8 cellular contexts compared by ENCODE assay signal in genomic region chr10:101587725-101588614, GRCh38. TPM values are rescaled to one million over a fixed set of nuclear protein-coding genes. Genes with fewer than 3 reads are reported as not detected.
A peak's percentile ranks its signal among the peaks of the same experiment; 100 is the strongest.
DNase-seq lines count a peak whose midpoint lies in the region; ATAC-seq, FAIRE-seq and TF ChIP-seq lines count a peak whose summit lies in the region.

TSS of gene DPCD (plus strand) at chr10:101588321. CDS start at chr10:101588337, 16 bp downstream.
TSS of gene POLL (minus strand) at chr10:101588257. CDS start at chr10:101587360, 897 bp downstream.

- peak within 1 kb of the TSS; percentile 88 for H3K9ac ChIP-seq in astrocyte (ENCODE audit: low read length)

- peak within 1 kb of the TSS; percentile 90 for H2AFZ ChIP-seq in astrocyte (ENCODE audit: low read depth, low read length)

- no peaks in the 10 kb centered on the region for H3K9me3 Mint-ChIP-seq in astrocyte (ENCODE audit: unreplicated experiment)

- intact Hi-C loops in right cardiac atrium (cut with DNase I), result no loop called here
- intact Hi-C loops in uterus (cut with DNase I; ENCODE audit: low total_unique reads), result no loop called here

- DNase-seq in NCI-H187 (lab: John Stamatoyannopoulos, UW), result peak; percentile 50 to 63
- peak; percentile 68 for DNase-seq in T-helper 22 cell (ENCODE audit: low read depth)
- peak; percentile 89 for DNase-seq in astrocyte (ENCODE audit: low read depth)
- peak; percentile 99 to 100 (median 99) for DNase-seq in right cardiac atrium
- DNase-seq in pulmonary artery endothelial cell (ENCODE audit: low read depth, low spot score), result peak; percentile 84
- peak; percentile 94 to 97 for DNase-seq in uterus

- TF ChIP-seq POLR2A in uterus (IDR thresholded peaks at IDR 0.05), result no peak

- H3K27me3 Mint-ChIP-seq in astrocyte (ENCODE audit: low read depth, unreplicated experiment), result no peaks in the 10 kb centered on the region

- TF ChIP-seq CTCF in astrocyte (IDR thresholded peaks at IDR 0.05; ENCODE audit: insufficient read depth, low read depth, low read length) (no peak), uterus (IDR thresholded peaks at IDR 0.05) (no peak)

- H3K9me3 ChIP-seq in astrocyte (ENCODE audit: insufficient read depth, low read depth, low read length) (no peaks in the 10 kb centered on the region), right cardiac atrium (ENCODE audit: control insufficient read depth, low read length) (no peaks in the 10 kb centered on the region), uterus (no peaks in the 10 kb centered on the region)

- H3K36me3 ChIP-seq in astrocyte (ENCODE audit: insufficient read depth, low read length), result no peaks in the 10 kb centered on the region
- H3K36me3 ChIP-seq in uterus, result no peaks in the 10 kb centered on the region

- peaks cover 12% of the 10 kb centered on the region for H3K4me1 Mint-ChIP-seq in astrocyte (ENCODE audit: low read depth, unreplicated experiment)

- ATAC-seq in GM18499 (IDR thresholded peaks at IDR 0.05; ENCODE audit: insufficient read depth, unreplicated experiment) (peak; percentile 90), HG02885 (IDR thresholded peaks at IDR 0.05; ENCODE audit: poor library complexity, unreplicated experiment) (peak; percentile 97), right cardiac atrium (peak; percentile 97)

- H3K27ac Mint-ChIP-seq in astrocyte (ENCODE audit: unreplicated experiment), result peak within 1 kb of the TSS; percentile 78

- H3K27ac ChIP-seq in astrocyte (ENCODE audit: low read depth, low read length) (peak within 1 kb of the TSS; percentile 59), right cardiac atrium (ENCODE audit: low read length) (peak within 1 kb of the TSS; percentile 43), uterus (peak within 1 kb of the TSS; percentile 44 to 59)

- H3K79me2 ChIP-seq in astrocyte (ENCODE audit: insufficient read depth, low read length), result peaks cover 17% of the 10 kb centered on the region

- H3K4me1 ChIP-seq in astrocyte (ENCODE audit: insufficient read depth, low read length) (peaks cover 16% of the 10 kb centered on the region), right cardiac atrium (ENCODE audit: control insufficient read depth, insufficient read depth, low read length) (peaks cover 4% of the 10 kb centered on the region), uterus (no peaks in the 10 kb centered on the region)

- H3K4me3 Mint-ChIP-seq in astrocyte (ENCODE audit: unreplicated experiment), result peak within 1 kb of the TSS; percentile 96

- H3K4me3 ChIP-seq in astrocyte (ENCODE audit: insufficient read depth, low read depth, low read length) (peak within 1 kb of the TSS; percentile 96), right cardiac atrium (ENCODE audit: low read length) (peak within 1 kb of the TSS; percentile 96), uterus (peak within 1 kb of the TSS; percentile 50 to 78)

- H3K36me3 Mint-ChIP-seq in astrocyte (ENCODE audit: low read depth, unreplicated experiment), result peaks cover 7% of the 10 kb centered on the region

- WGBS in right cardiac atrium, result under 1% methylated on average over 48 of the region's 48 CpGs

- H3K27me3 ChIP-seq in astrocyte (ENCODE audit: insufficient read depth, low read length) (no peaks in the 10 kb centered on the region), right cardiac atrium (ENCODE audit: control insufficient read depth, insufficient read depth) (no peaks in the 10 kb centered on the region), uterus (no peaks in the 10 kb centered on the region)

- H4K20me1 ChIP-seq in astrocyte (ENCODE audit: insufficient read depth, low read length), result no peaks in the 10 kb centered on the region

- FAIRE-seq in astrocyte (lab: Jason Lieb, UNC), result peak; percentile 88

- H3K4me2 ChIP-seq in astrocyte (ENCODE audit: low read length), result peak within 1 kb of the TSS; percentile 95

RNA-seq across cellular contexts. Expression of gene DPCD, which starts in this region (rescaled TPM):
- 39.4 and 41.0 TPM in 2 replicates for total RNA-seq in astrocyte
- 10 to 100 TPM; 15.6 to 20.9 (median 18.9) TPM for total RNA-seq in right cardiac atrium
- 29.8 TPM for polyA plus RNA-seq in right cardiac atrium
- total RNA-seq in pulmonary artery endothelial cell, result 25.7 and 36.7 TPM in 2 replicates
- total RNA-seq in uterus, result 10 to 100 TPM in 3 of 4 donors, 1 to 10 TPM in 1; 5.1 to 35.6 (median 21.7) TPM

RNA-seq across cellular contexts. Expression of gene POLL, which starts in this region (rescaled TPM):
- 27.8 and 28.6 TPM in 2 replicates for total RNA-seq in astrocyte
- total RNA-seq in right cardiac atrium, result 10 to 100 TPM; 13.9 to 27.4 (median 19.9) TPM
- polyA plus RNA-seq in right cardiac atrium, result 15.3 TPM
- total RNA-seq in pulmonary artery endothelial cell, result 10.2 and 11.6 TPM in 2 replicates
- 10 to 100 TPM; 11.8 to 31.6 (median 17.6) TPM for total RNA-seq in uterus

Comparison
In these comparisons a context has a peak if more than half of its experiments do, and no peak if none do; other contexts are left out.
1. Peak in every context shown above with its lines: DNase-seq, ATAC-seq, H3K4me3 ChIP-seq and H3K27ac ChIP-seq.